Comparison of ENCODE assay signal across 21 cellular contexts in the genomic region with DNA sequence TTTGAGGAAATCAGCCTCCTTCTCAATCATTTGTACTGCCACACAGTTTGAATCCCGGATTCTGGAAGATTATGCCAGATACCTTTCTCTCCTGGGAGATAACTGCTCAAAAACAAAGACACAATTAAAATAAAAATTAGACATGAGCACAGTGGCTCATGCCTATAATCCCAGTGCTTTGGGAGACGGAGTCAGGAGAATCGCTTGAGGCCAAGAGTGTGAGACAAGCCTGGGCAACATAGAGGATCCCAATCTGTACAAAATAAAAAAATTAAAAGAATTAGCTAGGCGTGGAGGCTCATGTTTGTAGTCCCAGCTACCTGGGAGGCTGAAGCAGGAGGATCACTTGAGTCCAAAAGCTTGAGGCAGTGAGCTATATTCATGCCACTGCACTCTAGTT.
"Had no signal": no experiment of that assay in that cellular context is flagged by ENCODE, and none has a peak within 500 bp of the region (broad histone marks: within the 10 kb centered on the region; RNA-seq: fewer than 3 reads in every experiment).

No MANE protein-coding gene starts in this region.

- H3K36me3 ChIP-seq: cardiac muscle cell, heart right ventricle, upper lobe of left lung had no signal

- DNase-seq: activated naive CD4-positive, alpha-beta T cell treated with Interleukin-2 at 50 U/mL for 16 hours; activated naive CD8-positive, alpha-beta T cell treated with anti-CD3 and anti-CD28 coated beads, Interleukin-2, amount 10 ng/mL, durations not matched to agents 7 days and 5 days; activated T-cell treated with anti-CD3 and anti-CD28 coated beads, Interleukin-2, amount 50 U/mL, for 1 hour; amniotic stem cell; heart right ventricle; islet precursor cell; left colon; mucosa of descending colon; naive B cell; occipital lobe; retina; stimulated activated CD4-positive, alpha-beta T cell treated with anti-CD3 and anti-CD28 coated beads, Interleukin-4, amount 100 ng/mL, for 24 hours; stimulated activated naive CD4-positive, alpha-beta T cell treated with Interleukin-2 at 50 U/mL for 16 hours; T-cell; T-helper 9 cell; upper lobe of left lung had no signal

- H3K4me3 Mint-ChIP-seq: activated naive CD8-positive, alpha-beta T cell treated with anti-CD3 and anti-CD28 coated beads, Interleukin-2, amount 10 ng/mL, durations not matched to agents 7 days and 5 days; activated T-helper 17 cell treated with anti-CD3 and anti-CD28 coated beads, Interleukin-2, amount 50 U/mL, for 72 hours; memory B cell; naive B cell; neural crest cell; T-cell; WTC11 had no signal

- H3K9me3 ChIP-seq: mucosa of descending colon had no signal

- H3K4me3 ChIP-seq: cardiac muscle cell, heart right ventricle, mucosa of descending colon, upper lobe of left lung had no signal

- H3K27me3 Mint-ChIP-seq: activated naive CD8-positive, alpha-beta T cell treated with anti-CD3 and anti-CD28 coated beads, Interleukin-2, amount 10 ng/mL, durations not matched to agents 7 days and 5 days; activated T-helper 17 cell treated with anti-CD3 and anti-CD28 coated beads, Interleukin-2, amount 50 U/mL, for 72 hours; memory B cell; naive B cell; T-cell had no signal

- ATAC-seq: activated T-helper 17 cell treated with anti-CD3 and anti-CD28 coated beads, Interleukin-2, amount 50 U/mL, for 72 hours; heart right ventricle; left colon; mucosa of descending colon; T-cell; WTC11 had no signal

- H3K27me3 ChIP-seq: cardiac muscle cell, heart right ventricle, upper lobe of left lung had no signal

- H3K27ac Mint-ChIP-seq: activated naive CD8-positive, alpha-beta T cell treated with anti-CD3 and anti-CD28 coated beads, Interleukin-2, amount 10 ng/mL, durations not matched to agents 7 days and 5 days; activated T-helper 17 cell treated with anti-CD3 and anti-CD28 coated beads, Interleukin-2, amount 50 U/mL, for 72 hours; memory B cell; naive B cell; T-cell had no signal

- H3K36me3 Mint-ChIP-seq: activated naive CD8-positive, alpha-beta T cell treated with anti-CD3 and anti-CD28 coated beads, Interleukin-2, amount 10 ng/mL, durations not matched to agents 7 days and 5 days; memory B cell; naive B cell; T-cell had no signal

- H3K4me1 ChIP-seq: heart right ventricle, upper lobe of left lung had no signal

- H3K4me1 Mint-ChIP-seq: activated naive CD8-positive, alpha-beta T cell treated with anti-CD3 and anti-CD28 coated beads, Interleukin-2, amount 10 ng/mL, durations not matched to agents 7 days and 5 days; activated T-helper 17 cell treated with anti-CD3 and anti-CD28 coated beads, Interleukin-2, amount 50 U/mL, for 72 hours; memory B cell; naive B cell; T-cell had no signal

- H3K27ac ChIP-seq: cardiac muscle cell, heart right ventricle, upper lobe of left lung had no signal
